Comparison of ENCODE assay signal across 8 cellular contexts in genomic region chr13:25468330-25469178, GRCh38.
DNase-seq lines count a peak whose midpoint lies in the region; ATAC-seq, FAIRE-seq and TF ChIP-seq lines count a peak whose summit lies in the region.

No MANE protein-coding gene starts in this region.

- peaks cover 4% of the 10 kb centered on the region for H3K4me1 Mint-ChIP-seq in osteocyte (ENCODE audit: unreplicated experiment)

- DNase-seq in GM18507 (ENCODE audit: extremely low spot score, insufficient read length, low read depth) (peak; percentile 12), NCI-H2196 (lab: John Stamatoyannopoulos, UW; ENCODE audit: unreplicated experiment) (peak; percentile 29), cerebellum (ENCODE audit: low spot score) (peak; percentile 91), osteocyte (ENCODE audit: extremely low spot score, unreplicated experiment) (no peak), MV-4-11 (lab: John Stamatoyannopoulos, UW) (no peak), 8988T (no peak), OCI-M1 (lab: John Stamatoyannopoulos, UW) (no peak)

- FAIRE-seq in GM18507 (lab: Jason Lieb, UNC): no peak

- no peak for TF ChIP-seq CTCF in osteocyte (IDR thresholded peaks at IDR 0.05)

- no peak for ATAC-seq in GM21447 (IDR thresholded peaks at IDR 0.05; ENCODE audit: unreplicated experiment)

- no peaks in the 10 kb centered on the region for H3K9me3 Mint-ChIP-seq in osteocyte (ENCODE audit: unreplicated experiment)

- no peaks in the 10 kb centered on the region for H3K36me3 Mint-ChIP-seq in osteocyte (ENCODE audit: unreplicated experiment)

- no peak overlapping the region for H3K27ac Mint-ChIP-seq in osteocyte (ENCODE audit: unreplicated experiment)

- peaks cover 54% of the 10 kb centered on the region for H3K27me3 Mint-ChIP-seq in osteocyte (ENCODE audit: unreplicated experiment)

- peak overlapping the region; percentile 59 for H3K4me3 Mint-ChIP-seq in osteocyte (ENCODE audit: unreplicated experiment)

Comparison
In these comparisons a context has a peak if more than half of its experiments do, and no peak if none do; other contexts are left out.
1. DNase-seq: peak in GM18507 (single experiment), NCI-H2196 (single experiment) and cerebellum (single experiment); none in osteocyte (single experiment), MV-4-11 (single experiment), 8988T (single experiment) and OCI-M1 (single experiment).